ENCODE assay signal across 1 cellular context in genomic region chr15:38414351-38414750, GRCh38.
TF ChIP-seq lines count a peak whose summit lies in the region.

No MANE protein-coding gene starts in this region.

TF ChIP-seq in GM23338, 12 proteins besides CTCF, POLR2A, EP300 and RAD21 (continued from another document):
- TF ChIP-seq ETS1 (IDR thresholded peaks at IDR 0.05) (no peak), ZNF114 (CRISPR knock-in tag; IDR thresholded peaks at IDR 0.05) (no peak), POLR2AphosphoS5 (IDR thresholded peaks at IDR 0.05; ENCODE audit: low read depth) (no peak), NANOG (IDR thresholded peaks at IDR 0.05; ENCODE audit: borderline replicate concordance) (no peak), EZH2 (IDR thresholded peaks at IDR 0.05; ENCODE audit: low read depth, unreplicated experiment) (no peak)
